Comparison of ENCODE assay signal across 8 cellular contexts in the genomic region with DNA sequence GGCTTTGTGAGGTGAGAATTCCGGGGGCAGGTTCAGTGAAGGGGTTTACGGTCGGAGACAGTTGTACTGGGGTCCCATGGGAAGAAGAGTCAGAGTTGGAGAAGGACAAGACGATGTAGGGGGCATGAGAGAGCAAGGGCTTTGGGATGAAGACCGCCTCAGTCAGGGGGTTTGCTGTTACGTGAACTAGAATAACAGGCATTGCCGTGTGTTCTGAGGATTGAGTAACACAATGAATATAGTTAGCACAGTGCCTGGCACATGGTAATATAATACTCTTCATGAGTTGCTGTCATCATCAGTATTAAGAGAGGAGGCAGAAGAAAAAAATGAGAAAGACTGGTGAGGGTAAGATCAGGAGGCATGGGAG. TPM values are rescaled to one million over a fixed set of nuclear protein-coding genes. Genes with fewer than 3 reads are reported as not detected.
A peak's percentile ranks its signal among the peaks of the same experiment; 100 is the strongest.
DNase-seq lines count a peak whose midpoint lies in the region; ATAC-seq and TF ChIP-seq lines count a peak whose summit lies in the region.

No MANE protein-coding gene starts in this region.

- peaks cover 42% of the 10 kb centered on the region for H3K36me3 ChIP-seq in NT2/D1 (ENCODE audit: insufficient read depth, insufficient read length, low read length)

- H3K27ac Mint-ChIP-seq in effector memory CD8-positive, alpha-beta T cell, result peak overlapping the region; percentile 90 to 96
- peak overlapping the region; percentile 98 for H3K27ac Mint-ChIP-seq in neural crest cell (ENCODE audit: unreplicated experiment)

- peak overlapping the region; percentile 95 for H3K4me3 ChIP-seq in NT2/D1 (ENCODE audit: insufficient read length, low read depth)

- TF ChIP-seq CTCF in C4-2B (conservative IDR thresholded peaks at IDR 0.05) (no peak), neural crest cell (conservative IDR thresholded peaks at IDR 0.05) (no peak), GM13976 (IDR thresholded peaks at IDR 0.05; ENCODE audit: borderline replicate concordance, control extremely low read depth, extremely low read depth, insufficient read depth, missing control alignments) (no peak)

- H3K36me3 Mint-ChIP-seq in effector memory CD8-positive, alpha-beta T cell (ENCODE audit: insufficient read depth), result peaks cover 35% of the 10 kb centered on the region
- peaks cover 8% of the 10 kb centered on the region for H3K36me3 Mint-ChIP-seq in neural crest cell (ENCODE audit: low read depth)

- peak overlapping the region; percentile 78 to 94 for H3K4me3 Mint-ChIP-seq in effector memory CD8-positive, alpha-beta T cell
- H3K4me3 Mint-ChIP-seq in neural crest cell, result peak overlapping the region; percentile 94

- no peaks in the 10 kb centered on the region for H3K9me3 ChIP-seq in NT2/D1 (ENCODE audit: insufficient read depth, low read length)

- H3K9ac ChIP-seq in NT2/D1 (ENCODE audit: insufficient read length, low read depth), result peak overlapping the region; percentile 95

- H3K27ac ChIP-seq in C4-2B, result peak overlapping the region; percentile 91

- no peaks in the 10 kb centered on the region for H3K4me1 ChIP-seq in NT2/D1 (ENCODE audit: insufficient read depth, insufficient read length)

- DNase-seq in NT2/D1 (ENCODE audit: low read depth, low spot score), result no peak
- DNase-seq in effector memory CD8-positive, alpha-beta T cell, result no peak
- no peak for DNase-seq in neural crest cell (ENCODE audit: low read depth, low spot score)
- no peak for DNase-seq in GM13976 (ENCODE audit: low spot score)
- DNase-seq in UCSD-AML1 (lab: John Stamatoyannopoulos, UW; ENCODE audit: unreplicated experiment), result no peak
- DNase-seq in mucosa of gallbladder (ENCODE audit: low spot score), result no peak

- no peak for ATAC-seq in effector memory CD8-positive, alpha-beta T cell (replicated peaks)
- no peak for ATAC-seq in GM19351 (IDR thresholded peaks at IDR 0.05; ENCODE audit: unreplicated experiment)

- no peaks in the 10 kb centered on the region for H3K27me3 Mint-ChIP-seq in effector memory CD8-positive, alpha-beta T cell
- no peaks in the 10 kb centered on the region for H3K27me3 Mint-ChIP-seq in neural crest cell (ENCODE audit: low read depth)

- peaks cover 38% of the 10 kb centered on the region in 2 donors for H3K4me1 Mint-ChIP-seq in effector memory CD8-positive, alpha-beta T cell (ENCODE audit: low read depth in 2 of 2)
- H3K4me1 Mint-ChIP-seq in neural crest cell, result peaks cover 23% of the 10 kb centered on the region

- in situ Hi-C loops in GM13976 (cut with MboI; ENCODE audit: low sequenced_read_pairs, unreplicated experiment), result no loop called here

- H3K9me3 Mint-ChIP-seq in effector memory CD8-positive, alpha-beta T cell, result no peaks in the 10 kb centered on the region
- H3K9me3 Mint-ChIP-seq in neural crest cell, result no peaks in the 10 kb centered on the region

- no peaks in the 10 kb centered on the region for H3K27me3 ChIP-seq in NT2/D1 (ENCODE audit: insufficient read depth, insufficient read length)

RNA-seq across cellular contexts. Expression of a gene that starts 0.6 kb away (rescaled TPM):
- total RNA-seq in neural crest cell, result 32.3 and 32.4 TPM in 2 replicates
- 26.1 TPM for total RNA-seq in mucosa of gallbladder

RNA-seq across cellular contexts. Expression of a gene that starts 0.8 kb away (rescaled TPM):
- 16.8 and 19.7 TPM in 2 replicates for total RNA-seq in neural crest cell
- 9.2 TPM for total RNA-seq in mucosa of gallbladder

RNA-seq across cellular contexts. Expression of a gene that starts 13.9 kb away (rescaled TPM):
- total RNA-seq in neural crest cell (3.7 and 4.4 TPM in 2 replicates), mucosa of gallbladder (4.5 TPM)

RNA-seq across cellular contexts. Expression of a gene that starts 19.8 kb away (rescaled TPM):
- total RNA-seq in neural crest cell, result 62.4 and 70.1 TPM in 2 replicates
- total RNA-seq in mucosa of gallbladder, result 100 TPM

RNA-seq across cellular contexts. Expression of a gene that starts 33.4 kb away (rescaled TPM):
- total RNA-seq in neural crest cell (42.4 and 43.5 TPM in 2 replicates), mucosa of gallbladder (49.6 TPM)
